In the genomic region with DNA sequence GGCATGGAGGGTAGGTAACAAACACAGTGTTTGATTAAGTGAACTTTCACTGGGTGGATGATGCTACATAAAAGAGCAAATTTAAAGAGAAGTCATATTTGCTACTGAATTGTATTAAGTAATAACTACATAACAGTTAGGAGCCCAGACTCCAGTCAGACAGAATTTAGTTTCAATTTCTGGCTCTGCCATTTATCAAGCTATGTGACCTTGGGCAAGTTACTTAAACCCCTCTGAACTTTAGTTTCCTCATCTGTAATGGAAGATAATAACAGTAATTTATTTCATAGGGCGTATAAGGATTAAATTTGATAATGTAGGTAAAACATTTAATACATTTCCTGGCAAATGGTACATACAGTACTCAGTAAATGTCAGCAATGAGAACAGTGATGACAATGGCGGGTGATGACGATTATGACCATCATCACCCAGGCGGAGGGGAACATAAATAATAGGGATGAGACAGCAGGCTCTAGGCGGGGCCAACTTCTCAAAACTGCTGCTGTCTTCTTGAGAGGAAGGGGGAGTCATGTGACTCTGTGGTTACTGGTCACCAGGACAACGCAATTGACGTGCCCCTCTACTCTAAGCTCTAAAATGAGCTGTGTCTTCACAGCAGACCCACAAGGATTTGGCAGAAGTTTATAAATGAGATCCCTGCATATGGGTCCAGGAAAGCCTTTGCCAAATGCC, we compare ENCODE assay signal across 8 cellular contexts. TPM values are rescaled to one million over a fixed set of nuclear protein-coding genes. Genes with fewer than 3 reads are reported as not detected.
DNase-seq lines count a peak whose midpoint lies in the region; ATAC-seq, FAIRE-seq and TF ChIP-seq lines count a peak whose summit lies in the region.

No MANE protein-coding gene starts in this region.

- CTCF ChIA-PET in Calu3 (lab: Charles Lee) = interaction anchor here (0.7 kb wide), 1 partner anchor 17 kb away, joined by 3 read pairs; no protein-coding TSS in a partner anchor

- DNase-seq in AG08396 (ENCODE audit: low spot score) (peak; percentile 77), GM19239 (ENCODE audit: insufficient read length, low spot score) (peak; percentile 50), UCSD-AML1 (lab: John Stamatoyannopoulos, UW; ENCODE audit: unreplicated experiment) (peak; percentile 51), cardiac fibroblast (ENCODE audit: low read depth in 2 of 2) (peak; percentile 92 to 95), mucosa of descending colon (peak in 2 of 3 donors; percentile 60 to 67), substantia nigra (lab: John Stamatoyannopoulos, UW) (peak in 25 of 49 donors; percentile 0 to 51 (median 7)), Calu3 (no peak)

- intact Hi-C loops in mucosa of descending colon (cut with DNase I, micrococcal nuclease) = no loop called here
- intact Hi-C loops in Calu3 (cut with micrococcal nuclease; ENCODE audit: unreplicated experiment) = no loop called here

- H3K4me3 ChIP-seq in cardiac fibroblast (replicated peaks in 1 of 2; ENCODE audit: low read depth in 2 of 2, low read length in 2 of 2) = peak overlapping the region in 1 of 2 donors; percentile 1
- no peak overlapping the region for H3K4me3 ChIP-seq in mucosa of descending colon

- no peak for TF ChIP-seq CTCF in cardiac fibroblast (IDR thresholded peaks at IDR 0.05; ENCODE audit: low read depth, low read length)
- no peak for TF ChIP-seq CTCF in mucosa of descending colon (IDR thresholded peaks at IDR 0.05)
- no peak for TF ChIP-seq CTCF in Calu3 (IDR thresholded peaks at IDR 0.05; ENCODE audit: unreplicated experiment)

- no peak overlapping the region for H3K27ac ChIP-seq in substantia nigra (ENCODE audit: low read depth, low read length, poor library complexity, severe bottlenecking)

- no peaks in the 10 kb centered on the region for H3K36me3 ChIP-seq in mucosa of descending colon (ENCODE audit: low read depth)

- no peak overlapping the region for H3K4me3 Mint-ChIP-seq in Calu3 (ENCODE audit: low read depth, unreplicated experiment)

- no peak overlapping the region for H3K27ac Mint-ChIP-seq in Calu3 (ENCODE audit: unreplicated experiment)

- no peaks in the 10 kb centered on the region for H3K9me3 Mint-ChIP-seq in Calu3 (ENCODE audit: low read depth, unreplicated experiment)

- no peaks in the 10 kb centered on the region for H3K4me1 Mint-ChIP-seq in Calu3 (ENCODE audit: low read depth, unreplicated experiment)

- no TSS peak for BruUV-seq in Calu3 (replicated peaks; lab: Mats Ljungman, UMichigan)

- H3K9me3 ChIP-seq in mucosa of descending colon = no peaks in the 10 kb centered on the region

- H3K27me3 Mint-ChIP-seq in Calu3 (ENCODE audit: unreplicated experiment) = no peaks in the 10 kb centered on the region

- FAIRE-seq in GM19239 (lab: Jason Lieb, UNC) = peak; percentile 94

- peaks cover 5% of the 10 kb centered on the region for H3K4me1 ChIP-seq in mucosa of descending colon (ENCODE audit: low read depth)

- ATAC-seq in HG03565 (IDR thresholded peaks at IDR 0.05; ENCODE audit: unreplicated experiment) (peak; percentile 63), mucosa of descending colon (peak; percentile 76)

- H3K36me3 Mint-ChIP-seq in Calu3 (ENCODE audit: insufficient read depth, unreplicated experiment) = no peaks in the 10 kb centered on the region

RNA-seq across cellular contexts. Expression of gene DNMBP, which starts 15.6 kb away (rescaled TPM):
- total RNA-seq in mucosa of descending colon (10 to 100 TPM; 37.1 to 60.0 (median 48.3) TPM), Calu3 (2022) (17.6 TPM in 2 replicates)
